In the genomic region with DNA sequence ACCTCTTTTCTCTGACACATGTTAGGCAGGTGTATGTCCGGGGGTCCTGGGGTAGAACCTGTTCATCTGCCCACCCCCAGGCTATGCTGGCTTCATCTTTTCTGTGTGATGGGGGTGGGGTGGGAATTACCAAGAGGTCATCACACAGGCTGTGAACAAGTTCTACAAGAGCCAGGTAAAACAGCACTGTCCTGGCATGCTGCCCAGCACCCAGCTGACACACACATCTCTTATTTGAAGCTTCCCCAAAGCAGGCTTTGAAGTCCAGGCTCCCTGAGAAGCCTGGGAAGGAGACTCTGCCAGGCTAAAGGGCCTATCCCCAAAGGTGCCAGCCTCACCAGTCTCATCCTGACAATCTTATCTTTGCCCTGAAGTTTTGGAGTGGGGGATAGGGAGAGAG, we compare ENCODE assay signal across 17 cellular contexts.
DNase-seq lines count a peak whose midpoint lies in the region; ATAC-seq and TF ChIP-seq lines count a peak whose summit lies in the region.
"Had no signal": no experiment of that assay in that cellular context is flagged by ENCODE, and none has a peak within 500 bp of the region (broad histone marks: within the 10 kb centered on the region; RNA-seq: fewer than 3 reads in every experiment).

No MANE protein-coding gene starts in this region.

- no peak for TF ChIP-seq CTCF in left ventricle myocardium inferior (IDR thresholded peaks at IDR 0.05; ENCODE audit: borderline replicate concordance)

- no peak overlapping the region for H3K27ac ChIP-seq in epithelial cell of prostate
- no peak overlapping the region for H3K27ac ChIP-seq in left ventricle myocardium inferior (replicated peaks)

- H3K4me3 ChIP-seq in left ventricle myocardium inferior, result no peak overlapping the region
- H3K4me3 ChIP-seq: K562 had no signal

- intact Hi-C loops in sciatic nerve (cut with DNase I), result no loop called here
- intact Hi-C loops in left ventricle myocardium inferior (cut with micrococcal nuclease), result no loop called here

- no peaks in the 10 kb centered on the region for H3K9me3 ChIP-seq in left ventricle myocardium inferior (replicated peaks)
- H3K9me3 ChIP-seq: BE2C had no signal

- no peaks in the 10 kb centered on the region for H3K27me3 ChIP-seq in left ventricle myocardium inferior (ENCODE audit: low read depth)
- H3K27me3 ChIP-seq: BE2C had no signal

- no peak for TF ChIP-seq EP300 in Ishikawa (IDR thresholded peaks at IDR 0.05; ENCODE audit: borderline replicate concordance)

- H3K4me1 ChIP-seq in left ventricle myocardium inferior, result no peaks in the 10 kb centered on the region
- H3K4me1 ChIP-seq: BE2C had no signal

- ATAC-seq in sciatic nerve, result no peak
- ATAC-seq: K562, Panc1, SK-N-SH treated with all-trans-retinoic acid at 6 μM for 48 hours had no signal

- H3K36me3 ChIP-seq in left ventricle myocardium inferior, result no peaks in the 10 kb centered on the region
- H3K36me3 ChIP-seq: BE2C had no signal

- DNase-seq in NCI-H1417 (lab: John Stamatoyannopoulos, UW) (peak in 2 of 3 experiments; percentile 20 to 35), NCI-H1417 treated with DMSO at 0.1 percent for 48 hours (lab: John Stamatoyannopoulos, UW) (no peak), NCI-H748 treated with DMSO at 0.1 percent for 48 hours (lab: John Stamatoyannopoulos, UW) (peak; percentile 40), epithelial cell of prostate (ENCODE audit: low read depth, low spot score) (peak; percentile 8), NCI-H524 (lab: John Stamatoyannopoulos, UW) (no peak), sciatic nerve (ENCODE audit: low spot score) (no peak), left ventricle myocardium inferior (no peak)
- DNase-seq: BE2C; CD4-positive, alpha-beta T cell; NCI-H1436; NCI-H1930; NCI-H510A; T-helper 1 cell had no signal

- no peak for TF ChIP-seq RAD21 in Ishikawa (IDR thresholded peaks at IDR 0.05; ENCODE audit: low read depth)

TF ChIP-seq in Ishikawa, 13 proteins besides CTCF, POLR2A, EP300 and RAD21:
- peak; percentile 64 for TF ChIP-seq NFIC (IDR thresholded peaks at IDR 0.05)
- TF ChIP-seq TEAD4 (IDR thresholded peaks at IDR 0.05), result no peak

Comparison
In these comparisons a context has a peak if more than half of its experiments do, and no peak if none do; other contexts are left out.
1. DNase-seq: peak in NCI-H1417 (2 of 3), NCI-H748 treated with DMSO at 0.1 percent for 48 hours (single experiment) and epithelial cell of prostate (single experiment); none in NCI-H1417 treated with DMSO at 0.1 percent for 48 hours (single experiment), NCI-H524 (0 of 2), sciatic nerve (single experiment) and left ventricle myocardium inferior (single experiment).